ENCODE assay signal across 12 cellular contexts in the genomic region with DNA sequence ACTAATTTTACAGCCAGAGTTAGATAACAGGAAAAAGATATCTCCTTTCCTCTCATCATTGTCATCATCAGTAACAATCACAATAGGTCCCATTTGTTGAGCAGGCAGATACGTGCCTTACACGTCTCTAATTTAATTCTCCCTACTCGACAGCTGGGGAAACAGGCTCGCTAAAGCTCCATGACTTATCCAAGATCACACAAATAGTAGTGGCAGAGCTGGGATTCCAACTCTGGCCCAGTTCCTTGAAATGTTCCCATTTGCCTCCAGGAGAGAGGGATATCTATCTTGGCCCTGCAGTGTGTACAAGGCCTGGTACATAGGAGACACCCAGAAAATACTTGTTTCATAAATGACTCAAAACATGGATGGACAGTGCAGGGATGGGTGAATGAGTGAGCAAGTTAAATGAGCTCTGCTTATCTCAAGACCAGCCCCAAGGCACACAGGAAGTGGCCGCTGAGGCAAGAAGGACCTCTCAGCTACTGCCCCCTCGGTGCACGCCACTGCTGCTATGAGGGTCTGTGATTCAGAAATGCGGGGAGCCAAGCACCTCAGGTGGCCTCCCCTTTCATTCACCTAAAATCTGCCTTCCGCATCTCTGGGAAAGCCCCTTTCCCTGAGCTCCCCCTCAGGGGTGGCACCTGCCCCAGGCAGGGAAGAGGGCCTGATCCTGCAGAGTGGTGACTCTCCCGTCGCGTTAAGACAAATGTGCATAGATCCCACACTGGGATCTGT. TPM values are rescaled to one million over a fixed set of nuclear protein-coding genes. Genes with fewer than 3 reads are reported as not detected.
A peak's percentile ranks its signal among the peaks of the same experiment; 100 is the strongest.
DNase-seq lines count a peak whose midpoint lies in the region; ATAC-seq, FAIRE-seq and TF ChIP-seq lines count a peak whose summit lies in the region.
"Had no signal": no experiment of that assay in that cellular context is flagged by ENCODE, and none has a peak within 500 bp of the region (broad histone marks: within the 10 kb centered on the region; RNA-seq: fewer than 3 reads in every experiment).

No MANE protein-coding gene starts in this region.

- H3K4me1 Mint-ChIP-seq in GM23338 (peaks cover 77% of the 10 kb centered on the region), astrocyte (ENCODE audit: low read depth, unreplicated experiment) (peaks cover 35% of the 10 kb centered on the region)

- H3K36me3 Mint-ChIP-seq in GM23338 (ENCODE audit: low read depth): no peaks in the 10 kb centered on the region; the same call in 2 of the 3 replicates
- no peaks in the 10 kb centered on the region for H3K36me3 Mint-ChIP-seq in astrocyte (ENCODE audit: low read depth, unreplicated experiment)

- DNase-seq in GM23338 (ENCODE audit: low spot score) (no peak), astrocyte (ENCODE audit: low read depth) (peak; percentile 29), right atrium auricular region (ENCODE audit: low spot score) (no peak)
- no peak for DNase-seq in activated T-cell treated with anti-CD3 and anti-CD28 coated beads, Interleukin-2, amount 50 U/mL, for 1 hour
- no peak for DNase-seq in stimulated activated CD4-positive, alpha-beta T cell treated with anti-CD3 and anti-CD28 coated beads, Interleukin-4, amount 100 ng/mL, for 4 hours
- DNase-seq: activated gamma-delta T cell, AML-193 had no signal

- H3F3A ChIP-seq in GM23338 (replicated peaks; ENCODE audit: low read depth): no peaks in the 10 kb centered on the region

- H3K4me3 ChIP-seq in BLaER1 (no peak overlapping the region), GM23338 (no peak overlapping the region), astrocyte (ENCODE audit: insufficient read depth, low read depth, low read length) (peak overlapping the region; percentile 3), muscle layer of duodenum (ENCODE audit: low read depth in 1 of 2, low read length in 2 of 2) (peak overlapping the region; percentile 46 to 54), right atrium auricular region (no peak overlapping the region)

- H3K4me3 Mint-ChIP-seq in GM23338 (peak overlapping the region; percentile 11; the same call in 1 of the 3 replicates), astrocyte (ENCODE audit: unreplicated experiment) (no peak overlapping the region)

- H3K9ac ChIP-seq in BLaER1 (no peak overlapping the region), astrocyte (ENCODE audit: low read length) (peak overlapping the region; percentile 59)
- H3K9ac ChIP-seq: parathyroid adenoma had no signal

- no peak overlapping the region for H3K27ac Mint-ChIP-seq in GM23338
- no peak overlapping the region for H3K27ac Mint-ChIP-seq in astrocyte (ENCODE audit: unreplicated experiment)

- ATAC-seq in GM23338 (no peak), HG02642 (IDR thresholded peaks at IDR 0.05; ENCODE audit: poor library complexity, unreplicated experiment) (no peak)

- H3K4me1 ChIP-seq in BLaER1 (peaks cover 99% of the 10 kb centered on the region), GM23338 (ENCODE audit: insufficient read depth) (peaks cover 43% of the 10 kb centered on the region), astrocyte (ENCODE audit: insufficient read depth, low read length) (peaks cover 57% of the 10 kb centered on the region), muscle layer of duodenum (ENCODE audit: control insufficient read depth in 1 of 2, insufficient read depth in 2 of 2, low read length in 2 of 2) (peaks cover 4 to 26% of the 10 kb centered on the region in 2 donors), right atrium auricular region (peaks cover 0 to 44% of the 10 kb centered on the region in 2 donors)
- H3K4me1 ChIP-seq: parathyroid adenoma had no signal

- H3K9me3 ChIP-seq in BLaER1: no peaks in the 10 kb centered on the region
- no peaks in the 10 kb centered on the region for H3K9me3 ChIP-seq in astrocyte (ENCODE audit: insufficient read depth, low read depth, low read length)
- H3K9me3 ChIP-seq in muscle layer of duodenum (ENCODE audit: control insufficient read depth in 1 of 2, low read length in 2 of 2): no peaks in the 10 kb centered on the region
- H3K9me3 ChIP-seq in right atrium auricular region: no peaks in the 10 kb centered on the region

- H3K79me2 ChIP-seq in GM23338 (replicated peaks; ENCODE audit: insufficient read depth): no peaks in the 10 kb centered on the region
- H3K79me2 ChIP-seq in astrocyte (ENCODE audit: insufficient read depth, low read length): no peaks in the 10 kb centered on the region
- H3K79me2 ChIP-seq: parathyroid adenoma had no signal

- H3K4me2 ChIP-seq in BLaER1 (peak overlapping the region; percentile 75), GM23338 (peak overlapping the region; percentile 75), astrocyte (ENCODE audit: low read length) (peak overlapping the region; percentile 82)

- no peaks in the 10 kb centered on the region for H3K9me2 ChIP-seq in GM23338 (ENCODE audit: insufficient read depth)

- H2AFZ ChIP-seq in GM23338 (no peak overlapping the region), astrocyte (ENCODE audit: low read depth, low read length) (no peak overlapping the region)
- H2AFZ ChIP-seq: parathyroid adenoma had no signal

- H4K20me1 ChIP-seq in BLaER1: peaks cover 7% of the 10 kb centered on the region; the same call in 1 of the 2 replicates
- H4K20me1 ChIP-seq in GM23338 (replicated peaks; ENCODE audit: insufficient read depth): no peaks in the 10 kb centered on the region
- no peaks in the 10 kb centered on the region for H4K20me1 ChIP-seq in astrocyte (ENCODE audit: insufficient read depth, low read length)

- H3K27ac ChIP-seq in BLaER1: no peak overlapping the region
- H3K27ac ChIP-seq in GM23338 (ENCODE audit: low read depth): no peak overlapping the region; the same call in 1 of the 2 replicates
- H3K27ac ChIP-seq in astrocyte (ENCODE audit: low read depth, low read length): peak overlapping the region; percentile 59
- H3K27ac ChIP-seq in muscle layer of duodenum (ENCODE audit: low read length): no peak overlapping the region
- H3K27ac ChIP-seq in right atrium auricular region: peak overlapping the region in 1 of 2 donors; percentile 17
- H3K27ac ChIP-seq: coronary artery, parathyroid adenoma had no signal

- no peak for TF ChIP-seq CTCF in GM23338 (conservative IDR thresholded peaks at IDR 0.05; ENCODE audit: low read depth in 2 of 2)
- no peak for TF ChIP-seq CTCF in astrocyte (IDR thresholded peaks at IDR 0.05; ENCODE audit: insufficient read depth, low read depth, low read length)
- no peak for TF ChIP-seq CTCF in right atrium auricular region (IDR thresholded peaks at IDR 0.05)

- peaks cover 2% of the 10 kb centered on the region; the same call in 1 of the 3 replicates for H3K9me3 Mint-ChIP-seq in GM23338
- no peaks in the 10 kb centered on the region for H3K9me3 Mint-ChIP-seq in astrocyte (ENCODE audit: unreplicated experiment)

- H3K27me3 ChIP-seq in BLaER1: peaks cover 45% of the 10 kb centered on the region
- H3K27me3 ChIP-seq in GM23338 (ENCODE audit: insufficient read depth): peaks cover 21% of the 10 kb centered on the region
- peaks cover 9% of the 10 kb centered on the region for H3K27me3 ChIP-seq in astrocyte (ENCODE audit: insufficient read depth, low read length)
- peaks cover 12% of the 10 kb centered on the region for H3K27me3 ChIP-seq in muscle layer of duodenum (ENCODE audit: low read depth, low read length)
- no peaks in the 10 kb centered on the region for H3K27me3 ChIP-seq in right atrium auricular region

- H3K27me3 Mint-ChIP-seq in GM23338 (ENCODE audit: insufficient read depth, low read depth, poor library complexity) (peaks cover 32% of the 10 kb centered on the region), astrocyte (ENCODE audit: low read depth, unreplicated experiment) (peaks cover 6% of the 10 kb centered on the region)

- no peak for FAIRE-seq in astrocyte (lab: Jason Lieb, UNC)

- H3K36me3 ChIP-seq in BLaER1 (no peaks in the 10 kb centered on the region), GM23338 (ENCODE audit: insufficient read depth) (no peaks in the 10 kb centered on the region), astrocyte (ENCODE audit: insufficient read depth, low read length) (no peaks in the 10 kb centered on the region), muscle layer of duodenum (ENCODE audit: control insufficient read depth in 1 of 2, insufficient read depth in 2 of 2, low read length in 2 of 2) (no peaks in the 10 kb centered on the region), right atrium auricular region (no peaks in the 10 kb centered on the region)

TF ChIP-seq in GM23338, 12 proteins besides CTCF, POLR2A, EP300 and RAD21 (continues in another document):
- TF ChIP-seq JUNB (IDR thresholded peaks at IDR 0.05; ENCODE audit: unreplicated experiment): no peak
- TF ChIP-seq EZH2 (IDR thresholded peaks at IDR 0.05; ENCODE audit: low read depth, unreplicated experiment): no peak
- TF ChIP-seq ZNF331 (CRISPR knock-in tag; IDR thresholded peaks at IDR 0.05; ENCODE audit: low read depth): no peak
- no peak for TF ChIP-seq EZH2phosphoT487 (IDR thresholded peaks at IDR 0.05; ENCODE audit: unreplicated experiment)
- TF ChIP-seq, protein P1, sequence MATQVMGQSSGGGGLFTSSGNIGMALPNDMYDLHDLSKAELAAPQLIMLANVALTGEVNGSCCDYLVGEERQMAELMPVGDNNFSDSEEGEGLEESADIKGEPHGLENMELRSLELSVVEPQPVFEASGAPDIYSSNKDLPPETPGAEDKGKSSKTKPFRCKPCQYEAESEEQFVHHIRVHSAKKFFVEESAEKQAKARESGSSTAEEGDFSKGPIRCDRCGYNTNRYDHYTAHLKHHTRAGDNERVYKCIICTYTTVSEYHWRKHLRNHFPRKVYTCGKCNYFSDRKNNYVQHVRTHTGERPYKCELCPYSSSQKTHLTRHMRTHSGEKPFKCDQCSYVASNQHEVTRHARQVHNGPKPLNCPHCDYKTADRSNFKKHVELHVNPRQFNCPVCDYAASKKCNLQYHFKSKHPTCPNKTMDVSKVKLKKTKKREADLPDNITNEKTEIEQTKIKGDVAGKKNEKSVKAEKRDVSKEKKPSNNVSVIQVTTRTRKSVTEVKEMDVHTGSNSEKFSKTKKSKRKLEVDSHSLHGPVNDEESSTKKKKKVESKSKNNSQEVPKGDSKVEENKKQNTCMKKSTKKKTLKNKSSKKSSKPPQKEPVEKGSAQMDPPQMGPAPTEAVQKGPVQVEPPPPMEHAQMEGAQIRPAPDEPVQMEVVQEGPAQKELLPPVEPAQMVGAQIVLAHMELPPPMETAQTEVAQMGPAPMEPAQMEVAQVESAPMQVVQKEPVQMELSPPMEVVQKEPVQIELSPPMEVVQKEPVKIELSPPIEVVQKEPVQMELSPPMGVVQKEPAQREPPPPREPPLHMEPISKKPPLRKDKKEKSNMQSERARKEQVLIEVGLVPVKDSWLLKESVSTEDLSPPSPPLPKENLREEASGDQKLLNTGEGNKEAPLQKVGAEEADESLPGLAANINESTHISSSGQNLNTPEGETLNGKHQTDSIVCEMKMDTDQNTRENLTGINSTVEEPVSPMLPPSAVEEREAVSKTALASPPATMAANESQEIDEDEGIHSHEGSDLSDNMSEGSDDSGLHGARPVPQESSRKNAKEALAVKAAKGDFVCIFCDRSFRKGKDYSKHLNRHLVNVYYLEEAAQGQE (IDR thresholded peaks at IDR 0.05; ENCODE audit: unreplicated experiment): no peak
- no peak for TF ChIP-seq CREB1 (CRISPR knock-in tag; IDR thresholded peaks at IDR 0.05; ENCODE audit: low read depth)

RNA-seq across cellular contexts. Expression of a gene that starts 3.7 kb away (rescaled TPM):
- 1.9 and 4.0 TPM in 2 replicates for total RNA-seq in GM23338 (2014; rRNA removed; shearing (Covaris generic))
- 3.0 and 3.1 TPM in 2 replicates for polyA plus RNA-seq in GM23338 (2016; fragmentation: Nextera tagmentation; extraction: Ambion mirVana)
- total RNA-seq in astrocyte: 0.46 and 0.66 TPM in 2 replicates
- 1 to 10 TPM; 3.9 to 4.4 TPM for total RNA-seq in right atrium auricular region

Comparison
In these comparisons a context has a peak if more than half of its experiments do, and no peak if none do; other contexts are left out.
1. H3K4me3 ChIP-seq: peak in astrocyte (single experiment) and muscle layer of duodenum (2 of 2); none in BLaER1 (single experiment), GM23338 (single experiment) and right atrium auricular region (0 of 2).
2. Peak in every context shown above with its lines, with median percentiles within 50 percentile points of each other: H3K4me2 ChIP-seq.